8 cellular contexts compared by ENCODE assay signal in genomic region chr3:150146891-150147761, GRCh38.
A peak's percentile ranks its signal among the peaks of the same experiment; 100 is the strongest.
DNase-seq lines count a peak whose midpoint lies in the region; ATAC-seq and TF ChIP-seq lines count a peak whose summit lies in the region.

No MANE protein-coding gene starts in this region.

- no peaks in the 10 kb centered on the region for H4K20me1 ChIP-seq in Loucy (ENCODE audit: insufficient read depth, low read length, poor library complexity, severe bottlenecking)

- peak overlapping the region; percentile 71 for H2AFZ ChIP-seq in Loucy (ENCODE audit: low read length)
- H2AFZ ChIP-seq in parathyroid adenoma, result peak overlapping the region; percentile 65

- peaks cover 20% of the 10 kb centered on the region for H3K4me1 ChIP-seq in Loucy (ENCODE audit: insufficient read depth, low read length, poor library complexity, severe bottlenecking)
- H3K4me1 ChIP-seq in parathyroid adenoma, result peaks cover 18% of the 10 kb centered on the region

- H3K27ac ChIP-seq in parathyroid adenoma, result peak overlapping the region; percentile 40

- ATAC-seq in GM18502 (IDR thresholded peaks at IDR 0.05; ENCODE audit: poor library complexity, unreplicated experiment) (peak; percentile 48), HG02970 (IDR thresholded peaks at IDR 0.05; ENCODE audit: low FRiP score, unreplicated experiment) (no peak), GM21723 (IDR thresholded peaks at IDR 0.05; ENCODE audit: unreplicated experiment) (no peak)

- TF ChIP-seq CTCF in Loucy (conservative IDR thresholded peaks at IDR 0.05; ENCODE audit: low read length) (no peak), choroid plexus epithelial cell (conservative IDR thresholded peaks at IDR 0.05; ENCODE audit: low read depth, low read length) (no peak), parathyroid adenoma (IDR thresholded peaks at IDR 0.05) (no peak)

- H3K4me3 ChIP-seq in Loucy (ENCODE audit: low read length, poor library complexity, severe bottlenecking), result peak overlapping the region; percentile 19
- H3K4me3 ChIP-seq in choroid plexus epithelial cell (ENCODE audit: low read depth, low read length), result peak overlapping the region; percentile 11
- no peak overlapping the region for H3K4me3 ChIP-seq in parathyroid adenoma (ENCODE audit: low read depth, low read length)

- H3K9me2 ChIP-seq in Loucy (replicated peaks; ENCODE audit: low read depth, low read length), result no peaks in the 10 kb centered on the region

- H3K27me3 ChIP-seq in Loucy (ENCODE audit: insufficient read depth, low read length, poor library complexity, severe bottlenecking) (no peaks in the 10 kb centered on the region), parathyroid adenoma (ENCODE audit: control insufficient read depth, insufficient read depth, low read length) (no peaks in the 10 kb centered on the region)

- H3K9ac ChIP-seq in Loucy (ENCODE audit: low read depth, low read length, poor library complexity, severe bottlenecking), result peak overlapping the region; percentile 34
- no peak overlapping the region for H3K9ac ChIP-seq in parathyroid adenoma

- H3K4me2 ChIP-seq in Loucy (ENCODE audit: low read depth, low read length, poor library complexity, severe bottlenecking) (peak overlapping the region; percentile 73), parathyroid adenoma (ENCODE audit: low read length) (no peak overlapping the region)

- no peaks in the 10 kb centered on the region for H3K9me3 ChIP-seq in Loucy (ENCODE audit: insufficient read depth, low read depth, low read length)
- no peaks in the 10 kb centered on the region for H3K9me3 ChIP-seq in parathyroid adenoma (ENCODE audit: control insufficient read depth, low read length)

- H3F3A ChIP-seq in Loucy (ENCODE audit: low read depth), result no peaks in the 10 kb centered on the region

- H3K79me2 ChIP-seq in Loucy (ENCODE audit: insufficient read depth, low read length) (no peaks in the 10 kb centered on the region), parathyroid adenoma (no peaks in the 10 kb centered on the region)

- H3K36me3 ChIP-seq in Loucy (ENCODE audit: insufficient read depth, low read length) (no peaks in the 10 kb centered on the region), parathyroid adenoma (ENCODE audit: control insufficient read depth, insufficient read depth, low read length) (no peaks in the 10 kb centered on the region)

- peak; percentile 97 for DNase-seq in choroid plexus epithelial cell (ENCODE audit: low read depth)
- no peak for DNase-seq in ecto neural progenitor cell (ENCODE audit: low spot score)
- no peak for DNase-seq in stimulated activated naive CD4-positive, alpha-beta T cell treated with Interleukin-2 at 50 U/mL for 16 hours (lab: John Stamatoyannopoulos, UW)
